8 cellular contexts compared by ENCODE assay signal in genomic region chr9:4640027-4640426, GRCh38. TPM values are rescaled to one million over a fixed set of nuclear protein-coding genes. Genes with fewer than 3 reads are reported as not detected.
A peak's percentile ranks its signal among the peaks of the same experiment; 100 is the strongest.
DNase-seq lines count a peak whose midpoint lies in the region; ATAC-seq and TF ChIP-seq lines count a peak whose summit lies in the region.

No MANE protein-coding gene starts in this region.

- in situ Hi-C loops in SK-MEL-5 (cut with HindIII; ENCODE audit: low pct_unique_long_range_greater_than_20kb, low sequenced_read_pairs): no loop called here

- H3K36me3 Mint-ChIP-seq in central memory CD8-positive, alpha-beta T cell (ENCODE audit: insufficient read depth): peaks cover 2% of the 10 kb centered on the region
- no peaks in the 10 kb centered on the region for H3K36me3 Mint-ChIP-seq in osteocyte (ENCODE audit: unreplicated experiment)

- no peak for TF ChIP-seq CTCF in GM20000 (IDR thresholded peaks at IDR 0.05; ENCODE audit: extremely low read depth, missing control alignments)
- peak; percentile 69 for TF ChIP-seq CTCF in osteocyte (IDR thresholded peaks at IDR 0.05)

- H3K4me1 Mint-ChIP-seq in central memory CD8-positive, alpha-beta T cell: peaks cover 21% of the 10 kb centered on the region
- peaks cover 5% of the 10 kb centered on the region for H3K4me1 Mint-ChIP-seq in osteocyte (ENCODE audit: unreplicated experiment)

- no peak for ATAC-seq in central memory CD8-positive, alpha-beta T cell (replicated peaks; ENCODE audit: extremely low read depth, poor library complexity, severe bottlenecking)
- ATAC-seq in HG03439 (IDR thresholded peaks at IDR 0.05; ENCODE audit: unreplicated experiment) (no peak), HG02970 (IDR thresholded peaks at IDR 0.05; ENCODE audit: low FRiP score, unreplicated experiment) (no peak), GM21515 (IDR thresholded peaks at IDR 0.05; ENCODE audit: unreplicated experiment) (no peak)

- DNase-seq in Ammon's horn (ENCODE audit: low spot score) (peak; percentile 12), GM20000 (ENCODE audit: low spot score) (peak; percentile 33), SK-MEL-5 (ENCODE audit: low read depth, low spot score) (peak; percentile 33), osteocyte (ENCODE audit: extremely low spot score, unreplicated experiment) (no peak)
- peak; percentile 26 to 53 for DNase-seq in central memory CD8-positive, alpha-beta T cell (ENCODE audit: low spot score in 2 of 2)

- no peaks in the 10 kb centered on the region for H3K9me3 Mint-ChIP-seq in central memory CD8-positive, alpha-beta T cell
- no peaks in the 10 kb centered on the region for H3K9me3 Mint-ChIP-seq in osteocyte (ENCODE audit: unreplicated experiment)

- H3K27me3 Mint-ChIP-seq in central memory CD8-positive, alpha-beta T cell: no peaks in the 10 kb centered on the region
- peaks cover 15% of the 10 kb centered on the region for H3K27me3 Mint-ChIP-seq in osteocyte (ENCODE audit: unreplicated experiment)

- no peak overlapping the region for H3K27ac Mint-ChIP-seq in central memory CD8-positive, alpha-beta T cell (ENCODE audit: low read depth)
- no peak overlapping the region for H3K27ac Mint-ChIP-seq in osteocyte (ENCODE audit: unreplicated experiment)

- H3K4me3 Mint-ChIP-seq in central memory CD8-positive, alpha-beta T cell: no peak overlapping the region
- H3K4me3 Mint-ChIP-seq in osteocyte (ENCODE audit: unreplicated experiment): no peak overlapping the region

RNA-seq across cellular contexts. Expression of gene PLPP6, which starts 22.1 kb away (rescaled TPM):
- total RNA-seq in SK-MEL-5 (2014; rRNA removed; shearing (Covaris generic)): 6.4 and 9.0 TPM in 2 replicates
- 7.4 and 8.9 TPM in 2 replicates for polyA plus RNA-seq in SK-MEL-5 (2015; cell fraction: cytosol; rRNA removed)
- 13.7 and 15.2 TPM in 2 replicates for polyA plus RNA-seq in SK-MEL-5 (2015; cell fraction: nucleus; rRNA removed)
- 8.1 and 9.0 TPM in 2 replicates for total RNA-seq in osteocyte

RNA-seq across cellular contexts. Expression of gene SPATA6L, which starts 26.3 kb away (rescaled TPM):
- total RNA-seq in SK-MEL-5 (2014; rRNA removed; shearing (Covaris generic)): 0.08 and 1.3 TPM in 2 replicates
- 0.79 TPM in 1 of 2 replicates, not detected in the other for polyA plus RNA-seq in SK-MEL-5 (2015; cell fraction: cytosol; rRNA removed)
- polyA plus RNA-seq in SK-MEL-5 (2015; cell fraction: nucleus; rRNA removed): 0.42 and 0.70 TPM in 2 replicates
- total RNA-seq in osteocyte: 1.2 and 1.9 TPM in 2 replicates

RNA-seq across cellular contexts. Expression of gene CDC37L1, which starts 39.3 kb away (rescaled TPM):
- total RNA-seq in SK-MEL-5 (2014; rRNA removed; shearing (Covaris generic)): 8.9 and 11.0 TPM in 2 replicates
- 5.6 and 8.3 TPM in 2 replicates for polyA plus RNA-seq in SK-MEL-5 (2015; cell fraction: cytosol; rRNA removed)
- 6.6 and 10.2 TPM in 2 replicates for polyA plus RNA-seq in SK-MEL-5 (2015; cell fraction: nucleus; rRNA removed)
- total RNA-seq in osteocyte: 14.9 and 19.9 TPM in 2 replicates
